Comparison of ENCODE assay signal across 11 cellular contexts in the genomic region with DNA sequence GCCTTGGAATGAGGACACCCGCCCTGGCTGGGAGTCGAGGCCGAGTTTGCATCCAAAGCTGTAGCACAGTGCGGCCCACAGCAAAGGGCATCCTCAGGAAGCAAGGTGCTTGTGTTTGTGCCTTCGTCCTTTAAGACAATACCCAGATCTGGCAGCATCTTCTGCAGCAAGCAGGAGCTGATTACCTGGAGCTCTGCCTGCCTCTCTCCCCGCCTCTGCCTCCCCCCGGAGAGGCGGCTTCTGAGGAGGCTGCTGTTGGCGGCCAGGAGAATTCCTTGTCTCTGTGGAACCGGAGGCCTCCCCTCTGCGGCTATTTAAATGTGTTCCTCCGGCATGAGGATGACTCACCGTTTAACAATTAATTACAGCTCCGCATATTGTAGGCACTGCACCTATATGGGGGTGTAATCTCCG.
A peak's percentile ranks its signal among the peaks of the same experiment; 100 is the strongest.
DNase-seq lines count a peak whose midpoint lies in the region; ATAC-seq and TF ChIP-seq lines count a peak whose summit lies in the region.
"Had no signal": no experiment of that assay in that cellular context is flagged by ENCODE, and none has a peak within 500 bp of the region (broad histone marks: within the 10 kb centered on the region; RNA-seq: fewer than 3 reads in every experiment).

No MANE protein-coding gene starts in this region.

- ATAC-seq in WTC11 (peak; percentile 88), heart left ventricle (peak; percentile 17 to 75 (median 66)), GM21381 (IDR thresholded peaks at IDR 0.05; ENCODE audit: unreplicated experiment) (no peak)

- H3K14ac ChIP-seq in H9 (ENCODE audit: insufficient read depth, low read length): peak overlapping the region; percentile 76; the same call in 1 of the 2 replicates

- no peak overlapping the region for H4K5ac ChIP-seq in H9 (ENCODE audit: insufficient read length, low read depth, low read length)

- peaks cover 33 to 41% of the 10 kb centered on the region in 2 experiments for H3K4me1 Mint-ChIP-seq in H9
- peaks cover 67% of the 10 kb centered on the region for H3K4me1 Mint-ChIP-seq in WTC11
- H3K4me1 Mint-ChIP-seq in CD14-positive monocyte: no peaks in the 10 kb centered on the region

- H2BK5ac ChIP-seq in H9 (ENCODE audit: insufficient read length, low read length): peak overlapping the region; percentile 89

- H3K4me3 Mint-ChIP-seq in H9: peak overlapping the region; percentile 47 to 73
- peak overlapping the region; percentile 61 for H3K4me3 Mint-ChIP-seq in WTC11
- no peak overlapping the region for H3K4me3 Mint-ChIP-seq in CD14-positive monocyte

- TF ChIP-seq POLR2A in heart left ventricle (IDR thresholded peaks at IDR 0.05): no peak
- no peak for TF ChIP-seq POLR2A in prostate gland (IDR thresholded peaks at IDR 0.05)

- H3K56ac ChIP-seq in H9 (ENCODE audit: insufficient read length, low read depth, low read length): no peak overlapping the region

- H3K36me3 Mint-ChIP-seq in H9 (ENCODE audit: insufficient read depth in 1 of 3, low read depth in 3 of 3) (no peaks in the 10 kb centered on the region), WTC11 (no peaks in the 10 kb centered on the region), CD14-positive monocyte (no peaks in the 10 kb centered on the region)

- CTCF ChIA-PET in WTC11 (lab: Charles Lee): interaction anchor here (0.6 to 2.8 kb wide), 11 partner anchors 14 to 287 kb away, joined by 3 to 15 read pairs (median 4); no protein-coding TSS in a partner anchor

- H3K4ac ChIP-seq in H9 (ENCODE audit: low read depth, low read length): no peak overlapping the region

- H4K20me1 ChIP-seq in H9 (ENCODE audit: control insufficient read depth, insufficient read depth, insufficient read length): no peaks in the 10 kb centered on the region

- H4K8ac ChIP-seq in H9 (replicated peaks; ENCODE audit: insufficient read length, low read depth, low read length): no peak overlapping the region

- H3T11ph ChIP-seq in H9 (ENCODE audit: low read length): no peak overlapping the region

- WGBS in H9 (ENCODE audit: extremely low coverage, insufficient read length, low lambda C conversion rate): no CpG with 5 or more reads among the region's 15 CpGs
- WGBS in heart left ventricle, 4 donors: 22 to 32% (median 27%) methylated on average over 14 to 15 of the region's 15 CpGs
- 22% methylated on average over 15 of the region's 15 CpGs for WGBS in prostate gland

- H3K9me3 Mint-ChIP-seq in H9 (no peaks in the 10 kb centered on the region), WTC11 (no peaks in the 10 kb centered on the region), CD14-positive monocyte (no peaks in the 10 kb centered on the region)

- intact Hi-C loops in heart left ventricle (cut with DNase I) (no loop called here), prostate gland (cut with DNase I) (no loop called here), CD14-positive monocyte (cut with micrococcal nuclease) (no loop called here)

- H3K9ac ChIP-seq in H9 (ENCODE audit: extremely low read depth, insufficient read length, low read length): peak overlapping the region; percentile 44

- H3K27me3 ChIP-seq in H9 (ENCODE audit: insufficient read depth, low read length) (no peaks in the 10 kb centered on the region), heart left ventricle (no peaks in the 10 kb centered on the region), prostate gland (replicated peaks; ENCODE audit: insufficient read depth) (no peaks in the 10 kb centered on the region)
- H3K27me3 ChIP-seq: tibial nerve had no signal

- H3K36me3 ChIP-seq in heart left ventricle (peaks cover 0 to 3% (median 0%) of the 10 kb centered on the region in 9 donors), prostate gland (no peaks in the 10 kb centered on the region)
- H3K36me3 ChIP-seq: tibial nerve had no signal

- H3K4me3 ChIP-seq in heart left ventricle (no peak overlapping the region), prostate gland (no peak overlapping the region)
- H3K4me3 ChIP-seq: tibial nerve had no signal

- H4K91ac ChIP-seq in H9 (ENCODE audit: insufficient read length, low read depth, low read length): no peak overlapping the region

- H2AFZ ChIP-seq in H9 (ENCODE audit: low read length): peak overlapping the region; percentile 6

- H3K27ac Mint-ChIP-seq in H9 (peak overlapping the region; percentile 93 to 97 (median 96)), WTC11 (peak overlapping the region; percentile 96), CD14-positive monocyte (no peak overlapping the region)

- no peaks in the 10 kb centered on the region for H3K23me2 ChIP-seq in H9 (ENCODE audit: insufficient read length, low read depth, low read length, poor library complexity, severe bottlenecking)

- DNase-seq in H9: peak; percentile 95
- DNase-seq in WTC11 (ENCODE audit: low spot score): peak; percentile 69
- peak in 4 of 5 donors; percentile 34 to 66 (median 44) for DNase-seq in heart left ventricle
- peak; percentile 44 for DNase-seq in prostate gland (ENCODE audit: low spot score)
- no peak for DNase-seq in CD14-positive monocyte (ENCODE audit: low spot score)
- no peak for DNase-seq in NCI-H146 treated with DMSO at 0.1 percent for 48 hours (lab: John Stamatoyannopoulos, UW; ENCODE audit: unreplicated experiment)
- DNase-seq in DMS53 treated with DMSO at 0.1 percent for 48 hours (lab: John Stamatoyannopoulos, UW; ENCODE audit: unreplicated experiment): no peak
- DNase-seq: activated gamma-delta T cell, SW 1271 had no signal

- no peak overlapping the region for H2BK120ac ChIP-seq in H9 (ENCODE audit: low read depth, low read length, poor library complexity, severe bottlenecking)

- no peak overlapping the region for H2AK5ac ChIP-seq in H9 (ENCODE audit: insufficient read length, low read length)

- peak overlapping the region; percentile 65 for H3K4me2 ChIP-seq in H9 (ENCODE audit: insufficient read depth, insufficient read length, low read length)

- H2BK12ac ChIP-seq in H9 (ENCODE audit: insufficient read length, low read depth, low read length): no peak overlapping the region

- TF ChIP-seq CTCF in H9 (conservative IDR thresholded peaks at IDR 0.05): no peak
- TF ChIP-seq CTCF in WTC11 (IDR thresholded peaks at IDR 0.05): no peak
- no peak for TF ChIP-seq CTCF in heart left ventricle (IDR thresholded peaks at IDR 0.05)
- no peak for TF ChIP-seq CTCF in prostate gland (IDR thresholded peaks at IDR 0.05)
- no peak for TF ChIP-seq CTCF in CD14-positive monocyte (IDR thresholded peaks at IDR 0.05)

- H3K23ac ChIP-seq in H9 (ENCODE audit: insufficient read length, low read depth, low read length): no peak overlapping the region

- H2BK15ac ChIP-seq in H9 (ENCODE audit: low read depth, low read length): no peak overlapping the region

- peak overlapping the region; percentile 86 for H3K18ac ChIP-seq in H9 (ENCODE audit: insufficient read length, low read depth, low read length)

- H3K79me2 ChIP-seq in H9 (ENCODE audit: insufficient read depth, low read length): no peaks in the 10 kb centered on the region

- H3K4me1 ChIP-seq in H9 (ENCODE audit: insufficient read depth, low read length) (peaks cover 13% of the 10 kb centered on the region; the same call in 1 of the 2 replicates), heart left ventricle (peaks cover 0 to 68% (median 39%) of the 10 kb centered on the region in 12 donors), prostate gland (replicated peaks) (no peaks in the 10 kb centered on the region)
- H3K4me1 ChIP-seq: tibial nerve had no signal

- no peaks in the 10 kb centered on the region for H3K79me1 ChIP-seq in H9 (ENCODE audit: insufficient read depth, low read depth, low read length, poor library complexity, severe bottlenecking)

- H3K27me3 Mint-ChIP-seq in H9 (ENCODE audit: low read depth) (no peaks in the 10 kb centered on the region), WTC11 (ENCODE audit: low read depth) (no peaks in the 10 kb centered on the region), CD14-positive monocyte (ENCODE audit: low read depth in 3 of 3) (peaks cover 0 to 4% (median 2%) of the 10 kb centered on the region in 3 donors)

- no peak overlapping the region for H2BK20ac ChIP-seq in H9 (ENCODE audit: low read depth, low read length, poor library complexity, severe bottlenecking)

- POLR2A ChIA-PET in WTC11 (lab: Charles Lee): interaction anchor here (0.9 to 1.4 kb wide), 2 partner anchors 15 to 43 kb away, joined by 3 read pairs; no protein-coding TSS in a partner anchor

- H3K9me3 ChIP-seq in H9 (ENCODE audit: control insufficient read depth, low read depth, low read length) (no peaks in the 10 kb centered on the region), heart left ventricle (no peaks in the 10 kb centered on the region), prostate gland (no peaks in the 10 kb centered on the region)
- H3K9me3 ChIP-seq: tibial nerve had no signal

- H3K27ac ChIP-seq in H9 (ENCODE audit: insufficient read length, low read depth, low read length) (peak overlapping the region; percentile 84), heart left ventricle (peak overlapping the region in 8 of 12 donors; percentile 22 to 55 (median 45)), prostate gland (no peak overlapping the region)
- H3K27ac ChIP-seq: tibial nerve had no signal

TF ChIP-seq in WTC11, 78 proteins besides CTCF, POLR2A, EP300 and RAD21 (continues in another document):
- TF ChIP-seq ERG (CRISPR knock-in tag; IDR thresholded peaks at IDR 0.05) (no peak), RELA (CRISPR knock-in tag; IDR thresholded peaks at IDR 0.05; ENCODE audit: borderline replicate concordance) (no peak)

Comparison
In these comparisons a context has a peak if more than half of its experiments do, and no peak if none do; other contexts are left out.
1. DNase-seq: peak in H9 (single experiment), WTC11 (single experiment), heart left ventricle (4 of 5) and prostate gland (single experiment); none in CD14-positive monocyte (single experiment), NCI-H146 treated with DMSO at 0.1 percent for 48 hours (single experiment) and DMS53 treated with DMSO at 0.1 percent for 48 hours (single experiment).
2. H3K27ac ChIP-seq: peak in H9 (single experiment) and heart left ventricle (8 of 12); none in prostate gland (0 of 2).
3. H3K27ac Mint-ChIP-seq: peak in H9 (3 of 3) and WTC11 (single experiment); none in CD14-positive monocyte (0 of 7).
4. H3K4me3 Mint-ChIP-seq: peak in H9 (2 of 2) and WTC11 (single experiment); none in CD14-positive monocyte (0 of 2).